ENCODE assay signal across 30 cellular contexts in the genomic region with DNA sequence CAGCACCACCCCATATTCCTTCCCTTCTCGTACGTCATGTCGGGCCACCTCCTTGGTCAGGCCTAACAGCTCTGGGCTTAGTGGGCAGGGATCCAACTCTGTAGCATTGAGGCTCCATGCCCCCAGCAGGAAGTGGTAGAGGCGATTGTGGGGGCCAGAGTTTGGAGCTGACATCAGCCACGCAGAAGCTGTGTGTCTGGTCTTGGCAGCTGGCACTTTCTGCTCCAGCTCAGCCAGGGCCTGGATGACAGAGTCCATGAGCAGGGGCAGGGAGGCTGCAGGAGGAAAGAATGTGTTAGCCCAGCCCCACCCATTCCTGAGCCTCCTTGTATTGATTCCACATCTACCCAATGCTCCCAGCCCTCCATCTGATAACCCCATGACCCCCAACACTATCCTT. TPM values are rescaled to one million over a fixed set of nuclear protein-coding genes. Genes with fewer than 3 reads are reported as not detected.
"Had no signal": no experiment of that assay in that cellular context is flagged by ENCODE, and none has a peak within 500 bp of the region (broad histone marks: within the 10 kb centered on the region; RNA-seq: fewer than 3 reads in every experiment).

No MANE protein-coding gene starts in this region.

- DNase-seq: activated CD4-positive, alpha-beta T cell treated with anti-CD3 and anti-CD28 coated beads for 4 hours; activated CD4-positive, alpha-beta T cell treated with anti-CD3 and anti-CD28 coated beads, Interleukin-2, amount 50 U/mL, for 48 hours; activated gamma-delta T cell treated with Interleukin-2 at 50 U/mL for 16 hours; anterior cingulate cortex; body of pancreas; effector CD4-positive, alpha-beta T cell; erythroblast; foreskin fibroblast; heart right ventricle; left lung; naive thymus-derived CD4-positive, alpha-beta T cell; ovary; psoas muscle; stimulated activated CD4-positive, alpha-beta T cell treated with anti-CD3 and anti-CD28 coated beads, Interleukin-12 subunit alpha, Interleukin-12 subunit beta, amount 100 ng/mL, for 4 hours; testis; trophoblast cell; uterus had no signal

- ATAC-seq: body of pancreas; heart right ventricle; left lung; naive thymus-derived CD4-positive, alpha-beta T cell; psoas muscle; WTC11 had no signal

- H3K9me3 Mint-ChIP-seq: activated naive CD4-positive, alpha-beta T cell treated with anti-CD3 and anti-CD28 coated beads, Interleukin-2, amount 50 U/mL, for 24 hours; activated T-helper 1 cell treated with anti-CD3 and anti-CD28 coated beads, Interleukin-12 subunit alpha, Interleukin-12 subunit beta, Interleukin-2, Interleukin-4 antibody, amounts not matched to agents 30 ng/mL and 10 ng/mL and 1 ng/mL, durations not matched to agents 14 hours and 24 hours and 36 hours; dendritic cell treated with granulocyte-macrophage colony-stimulating factor and Interleukin-4, amounts not matched to agents 40 ng/mL and 50 ng/mL, for 4 days; naive thymus-derived CD4-positive, alpha-beta T cell had no signal

- FAIRE-seq: endometrium had no signal

- H3K4me1 Mint-ChIP-seq: neural progenitor cell, WTC11 had no signal

- H3K27me3 Mint-ChIP-seq: activated naive CD4-positive, alpha-beta T cell treated with anti-CD3 and anti-CD28 coated beads, Interleukin-2, amount 50 U/mL, for 24 hours; naive thymus-derived CD4-positive, alpha-beta T cell had no signal

- H3K27ac Mint-ChIP-seq: dendritic cell treated with granulocyte-macrophage colony-stimulating factor and Interleukin-4, amounts not matched to agents 40 ng/mL and 50 ng/mL, for 4 days; neural progenitor cell; WTC11 had no signal

- H3K4me3 Mint-ChIP-seq: activated naive CD4-positive, alpha-beta T cell treated with anti-CD3 and anti-CD28 coated beads, Interleukin-2, amount 50 U/mL, for 24 hours; activated T-helper 1 cell treated with anti-CD3 and anti-CD28 coated beads, Interleukin-12 subunit alpha, Interleukin-12 subunit beta, Interleukin-2, Interleukin-4 antibody, amounts not matched to agents 30 ng/mL and 10 ng/mL and 1 ng/mL, durations not matched to agents 14 hours and 24 hours and 36 hours; dendritic cell treated with granulocyte-macrophage colony-stimulating factor and Interleukin-4, amounts not matched to agents 40 ng/mL and 50 ng/mL, for 4 days; naive thymus-derived CD4-positive, alpha-beta T cell; neural progenitor cell; WTC11 had no signal

- H3K36me3 Mint-ChIP-seq: activated naive CD4-positive, alpha-beta T cell treated with anti-CD3 and anti-CD28 coated beads, Interleukin-2, amount 50 U/mL, for 24 hours; neural progenitor cell; WTC11 had no signal

RNA-seq across cellular contexts. Expression of a gene that starts 3.0 kb away (rescaled TPM):
- total RNA-seq: activated T-helper 1 cell treated with anti-CD3 and anti-CD28 coated beads, Interleukin-12 subunit alpha, Interleukin-12 subunit beta, Interleukin-2, Interleukin-4 antibody, amounts not matched to agents 30 ng/mL and 10 ng/mL and 1 ng/mL, durations not matched to agents 14 hours and 24 hours and 36 hours; body of pancreas; cardiac muscle cell; fibroblast of lung; heart right ventricle; kidney epithelial cell; left lung; lung; mesenteric fat pad; psoas muscle; right atrium auricular region; skeletal muscle tissue; uterus; WTC11 had no signal

RNA-seq across cellular contexts. Expression of a gene that starts 12.0 kb away (rescaled TPM):
- total RNA-seq: cardiac muscle cell, fibroblast of lung, kidney epithelial cell had no signal

RNA-seq across cellular contexts. Expression of a gene that starts 32.0 kb away (rescaled TPM):
- total RNA-seq: activated T-helper 1 cell treated with anti-CD3 and anti-CD28 coated beads, Interleukin-12 subunit alpha, Interleukin-12 subunit beta, Interleukin-2, Interleukin-4 antibody, amounts not matched to agents 30 ng/mL and 10 ng/mL and 1 ng/mL, durations not matched to agents 14 hours and 24 hours and 36 hours; body of pancreas; cardiac muscle cell; fibroblast of lung; heart right ventricle; kidney epithelial cell; mesenteric fat pad; right atrium auricular region; skeletal muscle tissue; uterus had no signal
